In genomic region chrX:74195120-74195519, GRCh38 we compare ENCODE assay signal across 27 cellular contexts.
DNase-seq lines count a peak whose midpoint lies in the region; ATAC-seq, FAIRE-seq and TF ChIP-seq lines count a peak whose summit lies in the region.
"Had no signal": no experiment of that assay in that cellular context is flagged by ENCODE, and none has a peak within 500 bp of the region (broad histone marks: within the 10 kb centered on the region; RNA-seq: fewer than 3 reads in every experiment).

No MANE protein-coding gene starts in this region.

- 76 to 100% (median 90%) methylated on average over 1 to 2 of the region's 2 CpGs for WGBS in heart left ventricle, 4 donors
- WGBS in HepG2 (ENCODE audit: low lambda C conversion rate): no CpG with 5 or more reads among the region's 2 CpGs

- peaks cover 5% of the 10 kb centered on the region for H3K4me1 Mint-ChIP-seq in progenitor cell of endocrine pancreas (ENCODE audit: low read depth)
- H3K4me1 Mint-ChIP-seq: CD14-positive monocyte; CD8-positive, alpha-beta memory T cell had no signal

- no peak overlapping the region for H2AFZ ChIP-seq in HepG2 (ENCODE audit: low read length)
- H2AFZ ChIP-seq: GM23248 had no signal

- ATAC-seq in heart left ventricle (peak; percentile 11 to 61 (median 21)), Panc1 (0 out of 2 replicates have a peak, but pooled peaks have one; percentile 17), HepG2 (peak; percentile 48)
- ATAC-seq: A549, GM12878, HCT116 had no signal

- no peak for DNase-seq in heart left ventricle
- no peak for DNase-seq in right atrium auricular region (ENCODE audit: low spot score)
- no peak for DNase-seq in Panc1 (ENCODE audit: low read depth, low spot score)
- no peak for DNase-seq in HepG2 (ENCODE audit: low spot score)
- DNase-seq in progenitor cell of endocrine pancreas (ENCODE audit: low spot score, unreplicated experiment): no peak
- no peak for DNase-seq in NOMO-1 (lab: John Stamatoyannopoulos, UW; ENCODE audit: unreplicated experiment in 2 of 2)
- no peak for DNase-seq in KBM-7
- DNase-seq: 8988T; ACHN; AML-193; BE2C; CD4-positive, alpha-beta T cell; CD8-positive, alpha-beta memory T cell; DMS 273 treated with DMSO at 0.1 percent for 48 hours; DMS79; EL; GDM1; GM23248; H9; HFFc6 had no signal

- no peak overlapping the region for H3K4me3 Mint-ChIP-seq in progenitor cell of endocrine pancreas (ENCODE audit: low read depth)
- H3K4me3 Mint-ChIP-seq: CD14-positive monocyte; CD4-positive, alpha-beta T cell; CD8-positive, alpha-beta memory T cell; H9; HFFc6 had no signal

- no peak for TF ChIP-seq RAD21 in HepG2 (CRISPR knock-in tag; IDR thresholded peaks at IDR 0.05)

- H3K36me3 Mint-ChIP-seq in progenitor cell of endocrine pancreas (ENCODE audit: insufficient read depth): peaks cover 17% of the 10 kb centered on the region
- H3K36me3 Mint-ChIP-seq: CD14-positive monocyte had no signal

- H3K9ac ChIP-seq in HepG2 (ENCODE audit: insufficient read depth, low read depth, low read length): no peak overlapping the region
- H3K9ac ChIP-seq: BLaER1 treated with 17β-estradiol and CSF1 and Interleukin-3, amounts not matched to agents 10 nM and 100 nM; GM23248 had no signal

- no peak for TF ChIP-seq EP300 in HepG2 (IDR thresholded peaks at IDR 0.05; ENCODE audit: low read depth in 2 of 2, low read length in 2 of 2)
- no peak for TF ChIP-seq EP300 in HepG2 (CRISPR knock-in tag; IDR thresholded peaks at IDR 0.05; ENCODE audit: borderline replicate concordance)

- BruUV-seq in Panc1 (replicated peaks; lab: Mats Ljungman, UMichigan): no TSS peak
- no TSS peak for BruUV-seq in HepG2 (replicated peaks; lab: Mats Ljungman, UMichigan)

- POLR2A ChIA-PET in Panc1 (lab: Charles Lee): no interaction called here
- POLR2A ChIA-PET in HepG2 (lab: Yijun Ruan, JAX): no interaction called here

- TF ChIP-seq CTCF in heart left ventricle (IDR thresholded peaks at IDR 0.05) (no peak), right atrium auricular region (IDR thresholded peaks at IDR 0.05) (no peak), Panc1 (IDR thresholded peaks at IDR 0.05) (no peak), HepG2 (CRISPR knock-in tag; IDR thresholded peaks at IDR 0.05) (no peak), progenitor cell of endocrine pancreas (IDR thresholded peaks at IDR 0.05; ENCODE audit: unreplicated experiment) (no peak)

- H3K27ac ChIP-seq in heart left ventricle: peak overlapping the region in 1 of 12 donors; percentile 30
- H3K27ac ChIP-seq in right atrium auricular region: no peak overlapping the region
- H3K27ac ChIP-seq in Panc1 (ENCODE audit: low read length): 0 out of 2 replicates have a peak overlapping the region, but pooled peaks have one; percentile 12
- H3K27ac ChIP-seq in HepG2 (ENCODE audit: extremely low read length, insufficient read depth, low read length): no peak overlapping the region
- H3K27ac ChIP-seq: A549; BLaER1 treated with 17β-estradiol and CSF1 and Interleukin-3, amounts not matched to agents 10 nM and 100 nM; GM23248 had no signal

- intact Hi-C loops in heart left ventricle (cut with DNase I): no loop called here
- intact Hi-C loops in Panc1 (cut with micrococcal nuclease; ENCODE audit: unreplicated experiment): no loop called here
- intact Hi-C loops in HepG2 (cut with micrococcal nuclease; ENCODE audit: unreplicated experiment): no loop called here

- no peak overlapping the region for H3K4me2 ChIP-seq in HepG2 (ENCODE audit: low read depth, low read length)
- H3K4me2 ChIP-seq: A549; BLaER1 treated with 17β-estradiol and CSF1 and Interleukin-3, amounts not matched to agents 10 nM and 100 nM had no signal

- peaks cover 19% of the 10 kb centered on the region for H3K9me3 Mint-ChIP-seq in progenitor cell of endocrine pancreas (ENCODE audit: low read depth)
- H3K9me3 Mint-ChIP-seq: CD4-positive, alpha-beta T cell; HFFc6 had no signal

- no peak for FAIRE-seq in HepG2 (lab: Jason Lieb, UNC)
- FAIRE-seq: D721Med, GM12878, GM19239 had no signal

- H3K27me3 Mint-ChIP-seq in progenitor cell of endocrine pancreas: no peaks in the 10 kb centered on the region
- H3K27me3 Mint-ChIP-seq: CD4-positive, alpha-beta T cell had no signal

- TF ChIP-seq POLR2A in heart left ventricle (IDR thresholded peaks at IDR 0.05) (no peak), HepG2 (IDR thresholded peaks at IDR 0.05; ENCODE audit: insufficient read depth in 1 of 2, low read depth in 2 of 2, low read length in 2 of 2) (no peak)

- no peaks in the 10 kb centered on the region for H4K20me1 ChIP-seq in HepG2 (ENCODE audit: insufficient read depth, low read length)
- H4K20me1 ChIP-seq: BLaER1 treated with 17β-estradiol and CSF1 and Interleukin-3, amounts not matched to agents 10 nM and 100 nM had no signal

- H3K9me3 ChIP-seq in heart left ventricle (peaks cover 0 to 7% (median 0%) of the 10 kb centered on the region in 12 donors), right atrium auricular region (no peaks in the 10 kb centered on the region), Panc1 (ENCODE audit: control insufficient read depth, insufficient read depth, low read depth, low read length) (0 out of 2 replicates have a peak, but pooled peaks cover 3% of the 10 kb centered on the region), HepG2 (ENCODE audit: low read length) (no peaks in the 10 kb centered on the region)
- H3K9me3 ChIP-seq: BE2C had no signal

- peaks cover 0 to 4% (median 0%) of the 10 kb centered on the region in 9 donors for H3K36me3 ChIP-seq in heart left ventricle
- no peaks in the 10 kb centered on the region for H3K36me3 ChIP-seq in right atrium auricular region
- no peaks in the 10 kb centered on the region; the same call in 1 of the 2 replicates for H3K36me3 ChIP-seq in Panc1 (ENCODE audit: control insufficient read depth, insufficient read depth, low read length)
- no peaks in the 10 kb centered on the region for H3K36me3 ChIP-seq in HepG2 (replicated peaks in 1 of 2; ENCODE audit: control insufficient read depth in 1 of 2, insufficient read depth in 2 of 2, low read length in 2 of 2)
- H3K36me3 ChIP-seq: BE2C had no signal

- no peaks in the 10 kb centered on the region for H3K79me2 ChIP-seq in HepG2 (ENCODE audit: insufficient read depth, low read length)

- CTCF ChIA-PET in Panc1 (lab: Charles Lee): no interaction called here
- CTCF ChIA-PET in HepG2 (lab: Yijun Ruan, JAX; ENCODE audit: low intra/inter-chr PET ratio, low total read pairs): no interaction called here

- H3K27ac Mint-ChIP-seq in progenitor cell of endocrine pancreas: peak overlapping the region; percentile 2
- H3K27ac Mint-ChIP-seq: CD14-positive monocyte; CD4-positive, alpha-beta T cell; CD8-positive, alpha-beta memory T cell; HFFc6 had no signal

- H3K27me3 ChIP-seq in heart left ventricle: peaks cover 0 to 14% (median 0%) of the 10 kb centered on the region in 9 donors
- no peaks in the 10 kb centered on the region for H3K27me3 ChIP-seq in right atrium auricular region
- H3K27me3 ChIP-seq in Panc1 (ENCODE audit: control insufficient read depth, insufficient read depth, low read length): no peaks in the 10 kb centered on the region
- H3K27me3 ChIP-seq in HepG2 (ENCODE audit: control insufficient read depth in 1 of 2, insufficient read depth in 2 of 2, low read length in 2 of 2): no peaks in the 10 kb centered on the region
- H3K27me3 ChIP-seq: BE2C had no signal

- H3K4me1 ChIP-seq in heart left ventricle: peaks cover 0 to 4% (median 0%) of the 10 kb centered on the region in 12 donors
- no peaks in the 10 kb centered on the region for H3K4me1 ChIP-seq in right atrium auricular region
- no peaks in the 10 kb centered on the region for H3K4me1 ChIP-seq in Panc1 (ENCODE audit: control insufficient read depth, insufficient read depth, low read length)
- H3K4me1 ChIP-seq in HepG2 (ENCODE audit: insufficient read depth, low read length): no peaks in the 10 kb centered on the region
- H3K4me1 ChIP-seq: A549; BE2C; BLaER1 treated with 17β-estradiol and CSF1 and Interleukin-3, amounts not matched to agents 10 nM and 100 nM had no signal

- H3K4me3 ChIP-seq in heart left ventricle (no peak overlapping the region), right atrium auricular region (no peak overlapping the region), Panc1 (ENCODE audit: low read depth in 2 of 2, low read length in 2 of 2) (no peak overlapping the region), HepG2 (replicated peaks in 1 of 3; ENCODE audit: insufficient read depth in 1 of 3, low read depth in 2 of 3, low read length in 3 of 3) (no peak overlapping the region)
- H3K4me3 ChIP-seq: A549; BLaER1 treated with 17β-estradiol and CSF1 and Interleukin-3, amounts not matched to agents 10 nM and 100 nM; GM12878; GM23248 had no signal

- in situ Hi-C loops in Panc1 (cut with HindIII; ENCODE audit: low pct_unique_long_range_greater_than_20kb, low sequenced_read_pairs): no loop called here
- in situ Hi-C loops in HepG2 (cut with HindIII; ENCODE audit: extremely low pct_ligation_motif_present, low pct_unique_long_range_greater_than_20kb): no loop called here
- in situ Hi-C loops in KBM-7 (cut with MboI; ENCODE audit: low pct_unique_long_range_greater_than_20kb, low sequenced_read_pairs): no loop called here

TF ChIP-seq in HepG2, 621 proteins besides CTCF, POLR2A, EP300 and RAD21 (continues in another document):
- no peak for TF ChIP-seq SMARCC2 (IDR thresholded peaks at IDR 0.05)
- TF ChIP-seq CBX5 (CRISPR knock-in tag; IDR thresholded peaks at IDR 0.05; ENCODE audit: borderline replicate concordance): no peak
- TF ChIP-seq HNRNPLL (IDR thresholded peaks at IDR 0.05; ENCODE audit: low read depth, low read length, poor library complexity, severe bottlenecking): no peak
- TF ChIP-seq DR1 (CRISPR knock-in tag; IDR thresholded peaks at IDR 0.05): no peak
- TF ChIP-seq ZNF552 (CRISPR knock-in tag; IDR thresholded peaks at IDR 0.05; ENCODE audit: borderline replicate concordance): no peak
- no peak for TF ChIP-seq KDM5A (IDR thresholded peaks at IDR 0.05; ENCODE audit: borderline replicate concordance, low read length)
- no peak for TF ChIP-seq POLR2AphosphoS2 (IDR thresholded peaks at IDR 0.05; ENCODE audit: low read depth, low read length)
- no peak for TF ChIP-seq E2F1 (CRISPR knock-in tag; IDR thresholded peaks at IDR 0.05)
- TF ChIP-seq HOXD1 (CRISPR knock-in tag; IDR thresholded peaks at IDR 0.05): no peak
- TF ChIP-seq CREBL2 (CRISPR knock-in tag; IDR thresholded peaks at IDR 0.05; ENCODE audit: borderline replicate concordance): no peak
- TF ChIP-seq CC2D1A (CRISPR knock-in tag; IDR thresholded peaks at IDR 0.05): no peak
